ENCODE assay signal across 10 cellular contexts in genomic region chr1:27505420-27505680, GRCh38. TPM values are rescaled to one million over a fixed set of nuclear protein-coding genes. Genes with fewer than 3 reads are reported as not detected.
A peak's percentile ranks its signal among the peaks of the same experiment; 100 is the strongest.
DNase-seq lines count a peak whose midpoint lies in the region; ATAC-seq, FAIRE-seq and TF ChIP-seq lines count a peak whose summit lies in the region.
"Had no signal": no experiment of that assay in that cellular context is flagged by ENCODE, and none has a peak within 500 bp of the region (broad histone marks: within the 10 kb centered on the region; RNA-seq: fewer than 3 reads in every experiment).

No MANE protein-coding gene starts in this region.

- in situ Hi-C loops in HepG2 (cut with HindIII; ENCODE audit: extremely low pct_ligation_motif_present, low pct_unique_long_range_greater_than_20kb): no loop called here
- in situ Hi-C loops in gastrocnemius medialis (cut with MboI; ENCODE audit: low sequenced_read_pairs in 4 of 4): loop anchor here in 2 of 4 donors (25.0 kb wide), 1 partner anchor 93 kb away; no protein-coding TSS in a partner anchor

- ATAC-seq in HepG2 (no peak), gastrocnemius medialis (peak in 1 of 2 donors; percentile 20), HG02973 (IDR thresholded peaks at IDR 0.05; ENCODE audit: unreplicated experiment) (no peak)

- intact Hi-C loops in HepG2 (cut with micrococcal nuclease; ENCODE audit: unreplicated experiment) (loop anchor here (5.0 kb wide), 1 partner anchor 102 kb away; no protein-coding TSS in a partner anchor), gastrocnemius medialis (cut with DNase I; ENCODE audit: low total_unique reads) (no loop called here)

- H3K27me3 ChIP-seq in H7 (ENCODE audit: control insufficient read depth, insufficient read depth, low read length) (no peaks in the 10 kb centered on the region), HepG2 (ENCODE audit: control insufficient read depth in 1 of 2, insufficient read depth in 2 of 2, low read length in 2 of 2) (no peaks in the 10 kb centered on the region), gastrocnemius medialis (no peaks in the 10 kb centered on the region)

- H3K36me3 Mint-ChIP-seq in brain: no peaks in the 10 kb centered on the region

- peak overlapping the region; percentile 62 for H3K9ac ChIP-seq in HepG2 (ENCODE audit: insufficient read depth, low read depth, low read length)

- TF ChIP-seq POLR2A in HepG2 (IDR thresholded peaks at IDR 0.05; ENCODE audit: insufficient read depth in 1 of 2, low read depth in 2 of 2, low read length in 2 of 2) (no peak), gastrocnemius medialis (IDR thresholded peaks at IDR 0.05) (no peak)

- no peaks in the 10 kb centered on the region for H3K36me3 ChIP-seq in H7 (replicated peaks; ENCODE audit: control insufficient read depth, insufficient read depth, low read length)
- no peaks in the 10 kb centered on the region for H3K36me3 ChIP-seq in HepG2 (replicated peaks in 1 of 2; ENCODE audit: control insufficient read depth in 1 of 2, insufficient read depth in 2 of 2, low read length in 2 of 2)
- H3K36me3 ChIP-seq in gastrocnemius medialis: no peaks in the 10 kb centered on the region

- TF ChIP-seq CTCF in brain (conservative IDR thresholded peaks at IDR 0.05): no peak
- TF ChIP-seq CTCF in HepG2 (CRISPR knock-in tag; IDR thresholded peaks at IDR 0.05): no peak
- TF ChIP-seq CTCF in gastrocnemius medialis (IDR thresholded peaks at IDR 0.05 in 4 of 5, conservative IDR thresholded peaks at IDR 0.05 in 1 of 5): no peak

- CTCF ChIA-PET in HepG2 (lab: Yijun Ruan, JAX; ENCODE audit: low intra/inter-chr PET ratio, low total read pairs): no interaction called here

- BruUV-seq in HepG2 (replicated peaks; lab: Mats Ljungman, UMichigan): TSS peak; percentile 70

- H3K4me1 ChIP-seq in HepG2 (ENCODE audit: insufficient read depth, low read length) (peaks cover 60% of the 10 kb centered on the region), gastrocnemius medialis (peaks cover 17 to 22% of the 10 kb centered on the region in 2 donors)

- no peak for FAIRE-seq in HepG2 (lab: Jason Lieb, UNC)
- no peak for FAIRE-seq in HTR-8/SVneo (lab: Jason Lieb, UNC)

- H3K9me3 ChIP-seq in HepG2 (ENCODE audit: low read length) (no peaks in the 10 kb centered on the region), gastrocnemius medialis (no peaks in the 10 kb centered on the region)

- H2AFZ ChIP-seq in HepG2 (ENCODE audit: low read length): no peak overlapping the region

- TF ChIP-seq EP300 in HepG2 (IDR thresholded peaks at IDR 0.05; ENCODE audit: low read depth in 2 of 2, low read length in 2 of 2) (no peak), HepG2 (CRISPR knock-in tag; IDR thresholded peaks at IDR 0.05; ENCODE audit: borderline replicate concordance) (no peak)

- DNase-seq in H7 (peak; percentile 49), HepG2 (ENCODE audit: low spot score) (no peak), gastrocnemius medialis (no peak), HTR-8/SVneo (ENCODE audit: insufficient read length, low spot score) (no peak), NCI-H2171 treated with DMSO at 0.1 percent for 48 hours (lab: John Stamatoyannopoulos, UW) (no peak), AG08396 (ENCODE audit: low spot score) (no peak)
- DNase-seq: DND-41, NCI-H1417 treated with DMSO at 0.1 percent for 48 hours had no signal

- H4K20me1 ChIP-seq in HepG2 (ENCODE audit: insufficient read depth, low read length): no peaks in the 10 kb centered on the region

- peak overlapping the region; percentile 99 for H3K27ac ChIP-seq in HepG2 (ENCODE audit: extremely low read length, insufficient read depth, low read length)
- H3K27ac ChIP-seq in gastrocnemius medialis: peak overlapping the region; percentile 76 to 86 (median 80)

- WGBS in HepG2 (ENCODE audit: low lambda C conversion rate): 6% methylated on average over 4 of the region's 5 CpGs

- no peaks in the 10 kb centered on the region for H3K79me2 ChIP-seq in HepG2 (ENCODE audit: insufficient read depth, low read length)

- peak overlapping the region in 3 of 5 experiments; percentile 24 to 44 (median 34) for H3K4me3 Mint-ChIP-seq in brain

- H3K27ac Mint-ChIP-seq in brain: peak overlapping the region; percentile 68 to 98 (median 97)

- peak overlapping the region; percentile 100 for H3K4me2 ChIP-seq in HepG2 (ENCODE audit: low read depth, low read length)

- H3K4me1 Mint-ChIP-seq in brain: peaks cover 55% of the 10 kb centered on the region

- H3K4me3 ChIP-seq in H7 (ENCODE audit: insufficient read depth, low read depth, low read length): no peak overlapping the region
- H3K4me3 ChIP-seq in HepG2 (replicated peaks in 1 of 3; ENCODE audit: insufficient read depth in 1 of 3, low read depth in 2 of 3, low read length in 3 of 3): peak overlapping the region in 1 of 3 experiments; percentile 77; a peak in 2 of 6 replicates
- no peak overlapping the region for H3K4me3 ChIP-seq in gastrocnemius medialis

- no peak for TF ChIP-seq RAD21 in HepG2 (CRISPR knock-in tag; IDR thresholded peaks at IDR 0.05)

- peaks cover 4% of the 10 kb centered on the region for H3K27me3 Mint-ChIP-seq in brain

- peaks cover 0 to 5% (median 0%) of the 10 kb centered on the region in 5 experiments for H3K9me3 Mint-ChIP-seq in brain

- POLR2A ChIA-PET in HepG2 (lab: Yijun Ruan, JAX): interaction anchor here (1.0 to 2.9 kb wide), 8 partner anchors 9 to 167 kb away, joined by 3 to 25 read pairs (median 4); partner anchors contain the start of genes IFI6 and WASF2

TF ChIP-seq in HepG2, 621 proteins besides CTCF, POLR2A, EP300 and RAD21 (continues in another document):
- no peak for TF ChIP-seq SOX13 (IDR thresholded peaks at IDR 0.05)
- TF ChIP-seq SOX13 (CRISPR knock-in tag; conservative IDR thresholded peaks at IDR 0.05 in 1 of 2, IDR thresholded peaks at IDR 0.05 in 1 of 2): peak in 1 of 2 experiments; percentile 54; a peak in 1 of 4 replicates
- no peak for TF ChIP-seq GABPA (IDR thresholded peaks at IDR 0.05; ENCODE audit: low read depth, low read length)
- no peak for TF ChIP-seq GABPA (CRISPR knock-in tag; IDR thresholded peaks at IDR 0.05; ENCODE audit: low read depth)
- peak; percentile 69; the same call in 1 of the 2 replicates for TF ChIP-seq NFE2 (CRISPR knock-in tag; IDR thresholded peaks at IDR 0.05)
- peak; percentile 80 for TF ChIP-seq MAFG (CRISPR knock-in tag; IDR thresholded peaks at IDR 0.05)
- no peak for TF ChIP-seq RBM39 (IDR thresholded peaks at IDR 0.05; ENCODE audit: low read depth, low read length, poor library complexity, severe bottlenecking)
- TF ChIP-seq ZBTB26 (CRISPR knock-in tag; IDR thresholded peaks at IDR 0.05; ENCODE audit: borderline replicate concordance): no peak
- no peak for TF ChIP-seq ZNF503 (CRISPR knock-in tag; IDR thresholded peaks at IDR 0.05)
- TF ChIP-seq NFE2L1 (CRISPR knock-in tag; IDR thresholded peaks at IDR 0.05; ENCODE audit: borderline replicate concordance): peak; percentile 60; the same call in 1 of the 2 replicates

RNA-seq across cellular contexts. Expression of gene WASF2, which starts 15.4 kb away (rescaled TPM):
- 34.3 and 44.3 TPM in 2 replicates for total RNA-seq in H7 (2014; rRNA removed; shearing (Covaris generic))
- 98.5 TPM for polyA plus RNA-seq in brain (ENCODE audit: insufficient read depth, low read depth, low replicate concordance)
- total RNA-seq in HepG2 (2016; rRNA removed; fragmentation: Illumina TruSeq; extraction: Trizol): 10.4 and 16.9 TPM in 2 replicates
- total RNA-seq in HepG2 (2016; cell fraction: cytosol; rRNA removed; fragmentation: Illumina TruSeq; extraction: Trizol; ENCODE audit: low read depth): 3.7 and 4.4 TPM in 2 replicates
- total RNA-seq in HepG2 (2016; cell fraction: insoluble cytoplasmic fraction; rRNA removed; fragmentation: Illumina TruSeq; extraction: Trizol): 10.6 and 15.8 TPM in 2 replicates
- 17.2 and 17.7 TPM in 2 replicates for total RNA-seq in HepG2 (2016; cell fraction: membrane; rRNA removed; fragmentation: Illumina TruSeq; extraction: Trizol)
- total RNA-seq in HepG2 (2016; cell fraction: nucleus; rRNA removed; fragmentation: Illumina TruSeq; extraction: Trizol): 13.0 and 13.9 TPM in 2 replicates
- 26.4 and 27.7 TPM in 2 replicates for polyA plus RNA-seq in HepG2 (2011; rRNA removed)
- 16.3 and 16.7 TPM in 2 replicates for polyA plus RNA-seq in HepG2 (2011; cell fraction: cytosol; rRNA removed)
- polyA plus RNA-seq in HepG2 (2011; cell fraction: nucleus; rRNA removed): 25.0 and 25.9 TPM in 2 replicates
- 29.4 and 35.1 TPM in 2 replicates for polyA plus RNA-seq in HepG2 (2012)
- polyA plus RNA-seq in HepG2 (2016; cell fraction: cytosol; fragmentation: Illumina TruSeq; extraction: Trizol; ENCODE audit: low read depth): 2.7 and 3.1 TPM in 2 replicates
- polyA plus RNA-seq in HepG2 (2016; cell fraction: insoluble cytoplasmic fraction; fragmentation: Illumina TruSeq; extraction: Trizol; ENCODE audit: low read depth): 21.4 and 26.0 TPM in 2 replicates
- 12.8 and 13.7 TPM in 2 replicates for polyA plus RNA-seq in HepG2 (2016; cell fraction: membrane; fragmentation: Illumina TruSeq; extraction: Trizol; ENCODE audit: low read depth)
- 23.0 and 25.5 TPM in 2 replicates for polyA plus RNA-seq in HepG2 (2016; cell fraction: nucleus; fragmentation: Illumina TruSeq; extraction: Trizol; ENCODE audit: insufficient read depth, low read depth)
- 45.6 and 56.9 TPM in 2 replicates for polyA minus RNA-seq in HepG2 (2011; rRNA and poly(A)+ RNA removed; ENCODE audit: low replicate concordance)
- 22.2 and 26.7 TPM in 2 replicates for polyA minus RNA-seq in HepG2 (2011; cell fraction: cytosol; rRNA and poly(A)+ RNA removed)
- polyA minus RNA-seq in HepG2 (2011; cell fraction: nucleus; rRNA and poly(A)+ RNA removed): 22.0 and 23.7 TPM in 2 replicates
- total RNA-seq in gastrocnemius medialis: 10 to 100 TPM; 10.6 to 16.7 (median 13.3) TPM
